In genomic region chr18:63180971-63181376, GRCh38 we compare ENCODE assay signal across 9 cellular contexts.
DNase-seq lines count a peak whose midpoint lies in the region; ATAC-seq and TF ChIP-seq lines count a peak whose summit lies in the region.
"Had no signal": no experiment of that assay in that cellular context is flagged by ENCODE, and none has a peak within 500 bp of the region (broad histone marks: within the 10 kb centered on the region; RNA-seq: fewer than 3 reads in every experiment).

No MANE protein-coding gene starts in this region.

- CTCF ChIA-PET in OCI-LY7 (lab: Charles Lee; ENCODE audit: unreplicated experiment) = no interaction called here

- H3K36me3 ChIP-seq in OCI-LY7 (ENCODE audit: insufficient read depth, low read length) = no peaks in the 10 kb centered on the region
- no peaks in the 10 kb centered on the region for H3K36me3 ChIP-seq in ascending aorta

- H3K9me2 ChIP-seq in OCI-LY7 (ENCODE audit: insufficient read depth, low read length) = no peaks in the 10 kb centered on the region

- H3K4me1 ChIP-seq in OCI-LY7 (ENCODE audit: insufficient read depth, low read length, poor library complexity, severe bottlenecking) (no peaks in the 10 kb centered on the region), ascending aorta (peaks cover 0 to 29% of the 10 kb centered on the region in 2 donors)

- H3K4me3 ChIP-seq in OCI-LY7 (ENCODE audit: low read depth, low read length, poor library complexity, severe bottlenecking) = no peak overlapping the region
- H3K4me3 ChIP-seq in ascending aorta = no peak overlapping the region

- H3K27ac ChIP-seq in OCI-LY7 (ENCODE audit: low read depth, low read length, poor library complexity, severe bottlenecking) (no peak overlapping the region), ascending aorta (no peak overlapping the region)

- no peak overlapping the region for H3K4me3 Mint-ChIP-seq in activated naive CD8-positive, alpha-beta T cell treated with anti-CD3 and anti-CD28 coated beads, Interleukin-2, amount 50 U/mL, for 24 hours

- no peak overlapping the region for H3K4me2 ChIP-seq in OCI-LY7 (ENCODE audit: low read length)

- H3K4me1 Mint-ChIP-seq in activated naive CD8-positive, alpha-beta T cell treated with anti-CD3 and anti-CD28 coated beads, Interleukin-2, amount 50 U/mL, for 24 hours = peaks cover 85% of the 10 kb centered on the region

- peak overlapping the region; percentile 42 for H3K27ac Mint-ChIP-seq in activated naive CD8-positive, alpha-beta T cell treated with anti-CD3 and anti-CD28 coated beads, Interleukin-2, amount 50 U/mL, for 24 hours

- POLR2A ChIA-PET in OCI-LY7 (lab: Charles Lee) = no interaction called here

- H3K79me2 ChIP-seq in OCI-LY7 (ENCODE audit: insufficient read depth, low read depth, low read length) = no peaks in the 10 kb centered on the region

- no peaks in the 10 kb centered on the region for H3K27me3 Mint-ChIP-seq in activated naive CD8-positive, alpha-beta T cell treated with anti-CD3 and anti-CD28 coated beads, Interleukin-2, amount 50 U/mL, for 24 hours

- H3K36me3 Mint-ChIP-seq in activated naive CD8-positive, alpha-beta T cell treated with anti-CD3 and anti-CD28 coated beads, Interleukin-2, amount 50 U/mL, for 24 hours (ENCODE audit: low read depth) = peaks cover 11% of the 10 kb centered on the region

- intact Hi-C loops in OCI-LY7 (cut with micrococcal nuclease; ENCODE audit: unreplicated experiment) (no loop called here), ascending aorta (cut with DNase I) (no loop called here)

- H4K20me1 ChIP-seq in OCI-LY7 (ENCODE audit: insufficient read depth, low read length) = no peaks in the 10 kb centered on the region

- peak; percentile 59 for ATAC-seq in GM18502 (IDR thresholded peaks at IDR 0.05; ENCODE audit: poor library complexity, unreplicated experiment)
- peak; percentile 39 for ATAC-seq in GM19351 (IDR thresholded peaks at IDR 0.05; ENCODE audit: unreplicated experiment)
- peak; percentile 43 for ATAC-seq in HG02973 (IDR thresholded peaks at IDR 0.05; ENCODE audit: unreplicated experiment)
- ATAC-seq in activated naive CD8-positive, alpha-beta T cell treated with anti-CD3 and anti-CD28 coated beads, Interleukin-2, amount 50 U/mL, for 24 hours = peak; percentile 53

- BruUV-seq in OCI-LY7 (replicated peaks; lab: Mats Ljungman, UMichigan) = no TSS peak

- H3K9me3 Mint-ChIP-seq in activated naive CD8-positive, alpha-beta T cell treated with anti-CD3 and anti-CD28 coated beads, Interleukin-2, amount 50 U/mL, for 24 hours = no peaks in the 10 kb centered on the region

- H3K9me3 ChIP-seq in OCI-LY7 (ENCODE audit: low read length) = no peaks in the 10 kb centered on the region
- no peaks in the 10 kb centered on the region for H3K9me3 ChIP-seq in ascending aorta

- no peak for DNase-seq in activated naive CD8-positive, alpha-beta T cell treated with anti-CD3 and anti-CD28 coated beads, Interleukin-2, amount 50 U/mL, for 24 hours
- DNase-seq in NCI-H526 treated with DMSO at 0.1 percent for 48 hours (lab: John Stamatoyannopoulos, UW) = no peak
- DNase-seq in NK-92 (lab: John Stamatoyannopoulos, UW; ENCODE audit: unreplicated experiment) = no peak
- DNase-seq in OCI-LY7 (ENCODE audit: low spot score) = no peak
- no peak for DNase-seq in ascending aorta (ENCODE audit: low spot score in 2 of 2)
- DNase-seq: NCI-H1694 treated with DMSO at 0.1 percent for 48 hours had no signal

- H2AFZ ChIP-seq in OCI-LY7 (ENCODE audit: low read length) = no peak overlapping the region

- no peaks in the 10 kb centered on the region for H3K27me3 ChIP-seq in ascending aorta

- TF ChIP-seq CTCF in OCI-LY7 (conservative IDR thresholded peaks at IDR 0.05; ENCODE audit: low read length) (no peak), ascending aorta (IDR thresholded peaks at IDR 0.05) (no peak)
